In genomic region chr6:160029525-160029924, GRCh38 we compare ENCODE assay signal across 13 cellular contexts.
DNase-seq lines count a peak whose midpoint lies in the region; ATAC-seq and TF ChIP-seq lines count a peak whose summit lies in the region.
"Had no signal": no experiment of that assay in that cellular context is flagged by ENCODE, and none has a peak within 500 bp of the region (broad histone marks: within the 10 kb centered on the region; RNA-seq: fewer than 3 reads in every experiment).

No MANE protein-coding gene starts in this region.

- no peak overlapping the region for H2AFZ ChIP-seq in H9 (ENCODE audit: low read length)

- no peaks in the 10 kb centered on the region for H3K9me3 ChIP-seq in H9 (ENCODE audit: control insufficient read depth, low read depth, low read length)
- H3K9me3 ChIP-seq in left lung = no peaks in the 10 kb centered on the region
- H3K9me3 ChIP-seq: prostate gland had no signal

- H2BK5ac ChIP-seq in H9 (ENCODE audit: insufficient read length, low read length) = no peak overlapping the region

- H3K14ac ChIP-seq in H9 (ENCODE audit: insufficient read depth, low read length) = no peak overlapping the region

- H2BK12ac ChIP-seq in H9 (ENCODE audit: insufficient read length, low read depth, low read length) = no peak overlapping the region

- H3K27me3 ChIP-seq in H9 (ENCODE audit: insufficient read depth, low read length) (no peaks in the 10 kb centered on the region), left lung (no peaks in the 10 kb centered on the region)

- H3K9ac ChIP-seq in H9 (ENCODE audit: extremely low read depth, insufficient read length, low read length) = no peak overlapping the region

- H3K4me3 ChIP-seq in left lung = no peak overlapping the region
- no peak overlapping the region for H3K4me3 ChIP-seq in skin epidermis
- H3K4me3 ChIP-seq: prostate gland had no signal

- POLR2A ChIA-PET in HEK293T (lab: Yijun Ruan, JAX) = no interaction called here

- WGBS in H9 (ENCODE audit: extremely low coverage, insufficient read length, low lambda C conversion rate) = no CpG with 5 or more reads among the region's 11 CpGs

- peak overlapping the region in 2 of 3 experiments; percentile 16 to 86; a peak in 2 of 7 replicates for H3K27ac Mint-ChIP-seq in H9
- H3K27ac Mint-ChIP-seq in brain = peak overlapping the region; percentile 62 to 95 (median 93)
- H3K27ac Mint-ChIP-seq: activated CD4-positive, alpha-beta T cell treated with anti-CD3 and anti-CD28 coated beads for 36 hours; activated naive CD4-positive, alpha-beta T cell treated with anti-CD3 and anti-CD28 coated beads, Interleukin-2, amount 10 ng/mL, durations not matched to agents 7 days and 5 days; CD4-positive, alpha-beta T cell had no signal

- H2BK20ac ChIP-seq in H9 (ENCODE audit: low read depth, low read length, poor library complexity, severe bottlenecking) = no peak overlapping the region

- H3T11ph ChIP-seq in H9 (ENCODE audit: low read length) = no peak overlapping the region

- H3K27ac ChIP-seq in H9 (ENCODE audit: insufficient read length, low read depth, low read length) (no peak overlapping the region), left lung (peak overlapping the region; percentile 16 to 57), skin epidermis (peak overlapping the region in 13 of 21 experiments; percentile 3 to 74 (median 47))

- no peaks in the 10 kb centered on the region for H4K20me1 ChIP-seq in H9 (ENCODE audit: control insufficient read depth, insufficient read depth, insufficient read length)

- DNase-seq in H9 (no peak), left lung (no peak), foreskin melanocyte (no peak), head of caudate nucleus (no peak), HEK293T (ENCODE audit: extremely low spot score) (no peak)
- DNase-seq: activated CD4-positive, alpha-beta T cell treated with anti-CD3 and anti-CD28 coated beads for 36 hours; activated naive CD4-positive, alpha-beta T cell treated with anti-CD3 and anti-CD28 coated beads, Interleukin-2, amount 10 ng/mL, durations not matched to agents 7 days and 5 days; CD4-positive, alpha-beta T cell; MM.1S had no signal

- no peaks in the 10 kb centered on the region for H3K79me2 ChIP-seq in H9 (ENCODE audit: insufficient read depth, low read length)

- H3K27me3 Mint-ChIP-seq in H9 (ENCODE audit: low read depth) (no peaks in the 10 kb centered on the region), brain (no peaks in the 10 kb centered on the region)
- H3K27me3 Mint-ChIP-seq: activated CD4-positive, alpha-beta T cell treated with anti-CD3 and anti-CD28 coated beads for 36 hours; activated naive CD4-positive, alpha-beta T cell treated with anti-CD3 and anti-CD28 coated beads, Interleukin-2, amount 10 ng/mL, durations not matched to agents 7 days and 5 days; CD4-positive, alpha-beta T cell had no signal

- no peak overlapping the region for H3K56ac ChIP-seq in H9 (ENCODE audit: insufficient read length, low read depth, low read length)

- H3K4me3 Mint-ChIP-seq in H9 = no peak overlapping the region
- H3K4me3 Mint-ChIP-seq in brain = peak overlapping the region in 2 of 5 experiments; percentile 49 to 58
- H3K4me3 Mint-ChIP-seq: activated CD4-positive, alpha-beta T cell treated with anti-CD3 and anti-CD28 coated beads for 36 hours; activated naive CD4-positive, alpha-beta T cell treated with anti-CD3 and anti-CD28 coated beads, Interleukin-2, amount 10 ng/mL, durations not matched to agents 7 days and 5 days; CD4-positive, alpha-beta T cell had no signal

- H3K36me3 Mint-ChIP-seq in H9 (ENCODE audit: insufficient read depth in 1 of 3, low read depth in 3 of 3) (peaks cover 37 to 80% (median 76%) of the 10 kb centered on the region in 3 experiments; a peak in 6 of 7 replicates), brain (peaks cover 57% of the 10 kb centered on the region)

- no peaks in the 10 kb centered on the region for H3K23me2 ChIP-seq in H9 (ENCODE audit: insufficient read length, low read depth, low read length, poor library complexity, severe bottlenecking)

- H4K5ac ChIP-seq in H9 (ENCODE audit: insufficient read length, low read depth, low read length) = no peak overlapping the region

- ATAC-seq in left lung (no peak), HG03045 (IDR thresholded peaks at IDR 0.05; ENCODE audit: unreplicated experiment) (no peak)
- ATAC-seq: activated CD4-positive, alpha-beta T cell treated with anti-CD3 and anti-CD28 coated beads for 36 hours had no signal

- no peaks in the 10 kb centered on the region for H3K79me1 ChIP-seq in H9 (ENCODE audit: insufficient read depth, low read depth, low read length, poor library complexity, severe bottlenecking)

- H3K4ac ChIP-seq in H9 (ENCODE audit: low read depth, low read length) = no peak overlapping the region

- H2AK5ac ChIP-seq in H9 (ENCODE audit: insufficient read length, low read length) = no peak overlapping the region

- TF ChIP-seq CTCF in H9 (conservative IDR thresholded peaks at IDR 0.05) (no peak), brain (conservative IDR thresholded peaks at IDR 0.05) (no peak), left lung (IDR thresholded peaks at IDR 0.05) (no peak)

- intact Hi-C loops in left lung (cut with DNase I) = no loop called here
- intact Hi-C loops in head of caudate nucleus (cut with DNase I) = no loop called here

- H3K4me1 ChIP-seq in H9 (ENCODE audit: insufficient read depth, low read length) = no peaks in the 10 kb centered on the region
- peaks cover 3 to 6% of the 10 kb centered on the region in 2 donors for H3K4me1 ChIP-seq in left lung
- H3K4me1 ChIP-seq: prostate gland had no signal

- H3K36me3 ChIP-seq in left lung = peaks cover 0 to 98% of the 10 kb centered on the region in 2 donors

- H3K18ac ChIP-seq in H9 (ENCODE audit: insufficient read length, low read depth, low read length) = no peak overlapping the region

- CTCF ChIA-PET in HEK293T (lab: Yijun Ruan, JAX) = no interaction called here

- no peak overlapping the region for H3K23ac ChIP-seq in H9 (ENCODE audit: insufficient read length, low read depth, low read length)

- H2BK120ac ChIP-seq in H9 (ENCODE audit: low read depth, low read length, poor library complexity, severe bottlenecking) = no peak overlapping the region

- H3K4me1 Mint-ChIP-seq in H9 (peaks cover 0 to 8% of the 10 kb centered on the region in 2 experiments; a peak in 2 of 4 replicates), brain (peaks cover 39% of the 10 kb centered on the region)

- H3K9me3 Mint-ChIP-seq in H9 (no peaks in the 10 kb centered on the region), brain (no peaks in the 10 kb centered on the region)
- H3K9me3 Mint-ChIP-seq: activated naive CD4-positive, alpha-beta T cell treated with anti-CD3 and anti-CD28 coated beads, Interleukin-2, amount 10 ng/mL, durations not matched to agents 7 days and 5 days; CD4-positive, alpha-beta T cell had no signal

- H4K8ac ChIP-seq in H9 (replicated peaks; ENCODE audit: insufficient read length, low read depth, low read length) = no peak overlapping the region

- no peak overlapping the region for H4K91ac ChIP-seq in H9 (ENCODE audit: insufficient read length, low read depth, low read length)

- no peak overlapping the region for H3K4me2 ChIP-seq in H9 (ENCODE audit: insufficient read depth, insufficient read length, low read length)

- H2BK15ac ChIP-seq in H9 (ENCODE audit: low read depth, low read length) = no peak overlapping the region

TF ChIP-seq in HEK293T, 16 proteins besides CTCF, POLR2A, EP300 and RAD21:
- TF ChIP-seq L3MBTL2 (conservative IDR thresholded peaks at IDR 0.05) = no peak
- no peak for TF ChIP-seq FOXK2 (IDR thresholded peaks at IDR 0.05)
- TF ChIP-seq PKNOX1 (IDR thresholded peaks at IDR 0.05) = no peak
- TF ChIP-seq SUZ12 (IDR thresholded peaks at IDR 0.05) = no peak
- no peak for TF ChIP-seq SP1 (IDR thresholded peaks at IDR 0.05)
- TF ChIP-seq HDGF (IDR thresholded peaks at IDR 0.05; ENCODE audit: borderline replicate concordance) = no peak
- TF ChIP-seq ZNF384 (IDR thresholded peaks at IDR 0.05) = no peak
- TF ChIP-seq FOXM1 (IDR thresholded peaks at IDR 0.05; ENCODE audit: borderline replicate concordance) = no peak
- TF ChIP-seq LEF1 (IDR thresholded peaks at IDR 0.05; ENCODE audit: borderline replicate concordance) = no peak
